8 cellular contexts compared by ENCODE assay signal in the genomic region with DNA sequence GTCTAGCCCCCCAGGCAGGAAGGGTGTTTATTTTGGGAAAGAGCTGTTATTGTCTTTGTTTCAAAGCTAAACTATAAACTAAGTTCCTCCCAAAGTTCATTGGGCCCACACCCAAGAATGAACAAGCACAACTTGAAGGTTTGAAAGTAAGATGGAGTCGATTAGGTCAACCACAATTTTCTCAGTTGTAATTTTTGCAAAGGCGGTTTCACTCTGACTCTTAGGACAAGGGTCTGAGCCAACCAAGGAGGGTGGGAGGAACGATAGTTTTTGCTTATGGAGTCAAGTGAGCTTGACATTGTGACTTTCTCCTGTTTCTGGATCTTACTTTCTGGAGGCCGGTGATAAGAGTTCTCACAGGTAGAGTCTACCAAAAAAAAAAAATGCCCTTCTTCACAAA. TPM values are rescaled to one million over a fixed set of nuclear protein-coding genes. Genes with fewer than 3 reads are reported as not detected.
DNase-seq lines count a peak whose midpoint lies in the region; ATAC-seq and TF ChIP-seq lines count a peak whose summit lies in the region.
"Had no signal": no experiment of that assay in that cellular context is flagged by ENCODE, and none has a peak within 500 bp of the region (broad histone marks: within the 10 kb centered on the region; RNA-seq: fewer than 3 reads in every experiment).

No MANE protein-coding gene starts in this region.

- H3K9me3 ChIP-seq in ascending aorta = no peaks in the 10 kb centered on the region

- no peak overlapping the region for H3K27ac ChIP-seq in ascending aorta

- TF ChIP-seq CTCF in ascending aorta (IDR thresholded peaks at IDR 0.05) = no peak

- no peak overlapping the region for H3K4me3 ChIP-seq in ascending aorta

- ATAC-seq in GM18868 (IDR thresholded peaks at IDR 0.05; ENCODE audit: unreplicated experiment) = peak; percentile 96
- peak; percentile 94 for ATAC-seq in GM21390 (IDR thresholded peaks at IDR 0.05; ENCODE audit: unreplicated experiment)
- ATAC-seq in HG03108 (IDR thresholded peaks at IDR 0.05; ENCODE audit: unreplicated experiment) = peak; percentile 90
- ATAC-seq in activated naive CD8-positive, alpha-beta T cell treated with anti-CD3 and anti-CD28 coated beads, Interleukin-2, amount 50 U/mL, for 24 hours = peak; percentile 86

- H3K27me3 ChIP-seq in ascending aorta = no peaks in the 10 kb centered on the region

- no peaks in the 10 kb centered on the region for H3K36me3 ChIP-seq in ascending aorta

- intact Hi-C loops in ascending aorta (cut with DNase I) = no loop called here

- H3K27ac Mint-ChIP-seq in activated naive CD8-positive, alpha-beta T cell treated with anti-CD3 and anti-CD28 coated beads, Interleukin-2, amount 50 U/mL, for 24 hours = peak overlapping the region; percentile 77
- H3K27ac Mint-ChIP-seq: memory B cell had no signal

- no peaks in the 10 kb centered on the region for H3K36me3 Mint-ChIP-seq in activated naive CD8-positive, alpha-beta T cell treated with anti-CD3 and anti-CD28 coated beads, Interleukin-2, amount 50 U/mL, for 24 hours (ENCODE audit: low read depth)
- H3K36me3 Mint-ChIP-seq: memory B cell had no signal

- peak overlapping the region; percentile 41 for H3K4me3 Mint-ChIP-seq in activated naive CD8-positive, alpha-beta T cell treated with anti-CD3 and anti-CD28 coated beads, Interleukin-2, amount 50 U/mL, for 24 hours
- H3K4me3 Mint-ChIP-seq: memory B cell had no signal

- peaks cover 2% of the 10 kb centered on the region for H3K27me3 Mint-ChIP-seq in activated naive CD8-positive, alpha-beta T cell treated with anti-CD3 and anti-CD28 coated beads, Interleukin-2, amount 50 U/mL, for 24 hours

- no peak for DNase-seq in activated naive CD8-positive, alpha-beta T cell treated with anti-CD3 and anti-CD28 coated beads, Interleukin-2, amount 50 U/mL, for 24 hours
- DNase-seq in ascending aorta (ENCODE audit: low spot score in 2 of 2) (no peak), erythroblast (lab: John Stamatoyannopoulos, UW) (no peak), DMS79 treated with DMSO at 0.1 percent for 48 hours (lab: John Stamatoyannopoulos, UW) (no peak)

- H3K4me1 Mint-ChIP-seq in activated naive CD8-positive, alpha-beta T cell treated with anti-CD3 and anti-CD28 coated beads, Interleukin-2, amount 50 U/mL, for 24 hours = peaks cover 23% of the 10 kb centered on the region

- TF ChIP-seq POLR2A in erythroblast (IDR thresholded peaks at IDR 0.05; ENCODE audit: low read length) = no peak

- peaks cover 0 to 5% of the 10 kb centered on the region in 2 donors for H3K4me1 ChIP-seq in ascending aorta

- H3K9me3 Mint-ChIP-seq in activated naive CD8-positive, alpha-beta T cell treated with anti-CD3 and anti-CD28 coated beads, Interleukin-2, amount 50 U/mL, for 24 hours = no peaks in the 10 kb centered on the region
- H3K9me3 Mint-ChIP-seq: memory B cell had no signal

RNA-seq across cellular contexts. Expression of a gene that starts 5.8 kb away (rescaled TPM):
- total RNA-seq in ascending aorta = 87.7 TPM

RNA-seq across cellular contexts. Expression of a gene that starts 24.3 kb away (rescaled TPM):
- 17.5 TPM for total RNA-seq in ascending aorta
